Comparison of ENCODE assay signal across 6 cellular contexts in the genomic region with DNA sequence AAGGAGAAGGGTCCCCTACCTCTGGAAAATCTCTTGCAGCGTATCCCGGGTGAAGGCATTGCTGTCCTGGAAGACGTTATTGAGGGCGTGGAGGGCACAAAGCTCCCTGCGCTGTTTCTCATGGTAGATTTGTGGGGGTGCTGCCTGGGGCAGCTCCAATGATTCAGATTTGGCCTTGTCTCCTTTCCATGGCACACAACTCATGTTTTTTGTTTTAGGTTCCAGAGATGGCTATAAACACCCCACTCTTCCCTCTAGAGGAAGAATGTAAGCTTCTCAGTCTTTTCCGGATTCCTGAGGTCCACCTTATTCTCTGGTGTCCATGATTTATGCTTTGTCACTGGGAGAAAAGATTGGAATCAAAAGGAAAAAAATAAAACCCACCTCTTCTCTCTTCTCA. TPM values are rescaled to one million over a fixed set of nuclear protein-coding genes. Genes with fewer than 3 reads are reported as not detected.
DNase-seq lines count a peak whose midpoint lies in the region; ATAC-seq, FAIRE-seq and TF ChIP-seq lines count a peak whose summit lies in the region.

No MANE protein-coding gene starts in this region.

- no peak overlapping the region for H2AFZ ChIP-seq in HepG2 (ENCODE audit: low read length)

- peaks cover 42% of the 10 kb centered on the region for H3K79me2 ChIP-seq in HepG2 (ENCODE audit: insufficient read depth, low read length)

- ATAC-seq in WTC11 = no peak
- no peak for ATAC-seq in HepG2
- no peak for ATAC-seq in GM21619 (IDR thresholded peaks at IDR 0.05; ENCODE audit: unreplicated experiment)

- no peak for TF ChIP-seq RAD21 in HepG2 (CRISPR knock-in tag; IDR thresholded peaks at IDR 0.05)

- CTCF ChIA-PET in WTC11 (lab: Charles Lee) (interaction anchor here (0.5 to 1.5 kb wide), 5 partner anchors 18 to 170 kb away, joined by 3 to 7 read pairs (median 3); a partner anchor contains a TSS), HepG2 (lab: Yijun Ruan, JAX; ENCODE audit: low intra/inter-chr PET ratio, low total read pairs) (no interaction called here)

- H3K4me1 ChIP-seq in HepG2 (ENCODE audit: insufficient read depth, low read length) = peaks cover 72% of the 10 kb centered on the region

- H3K36me3 Mint-ChIP-seq in WTC11 = peaks cover 10% of the 10 kb centered on the region

- H3K27me3 Mint-ChIP-seq in WTC11 (ENCODE audit: low read depth) = no peaks in the 10 kb centered on the region; the same call in 1 of the 2 replicates

- no peak; a peak in 1 of 4 replicates for TF ChIP-seq POLR2A in HepG2 (IDR thresholded peaks at IDR 0.05; ENCODE audit: insufficient read depth in 1 of 2, low read depth in 2 of 2, low read length in 2 of 2)

- no peak for FAIRE-seq in HepG2 (lab: Jason Lieb, UNC)

- H3K9me3 ChIP-seq in HepG2 (ENCODE audit: low read length) = no peaks in the 10 kb centered on the region

- peak overlapping the region; percentile 95 for H3K9ac ChIP-seq in HepG2 (ENCODE audit: insufficient read depth, low read depth, low read length)

- H3K36me3 ChIP-seq in HepG2 (replicated peaks in 1 of 2; ENCODE audit: control insufficient read depth in 1 of 2, insufficient read depth in 2 of 2, low read length in 2 of 2) = no peaks in the 10 kb centered on the region

- H3K27ac ChIP-seq in HepG2 (ENCODE audit: extremely low read length, insufficient read depth, low read length) = peak overlapping the region; percentile 84

- H3K4me2 ChIP-seq in HepG2 (ENCODE audit: low read depth, low read length) = peak overlapping the region; percentile 76

- intact Hi-C loops in HepG2 (cut with micrococcal nuclease; ENCODE audit: unreplicated experiment) = no loop called here

- no peak for TF ChIP-seq CTCF in WTC11 (IDR thresholded peaks at IDR 0.05)
- TF ChIP-seq CTCF in HepG2 (CRISPR knock-in tag; IDR thresholded peaks at IDR 0.05) = no peak

- POLR2A ChIA-PET in WTC11 (lab: Charles Lee) (interaction anchor here (1.2 kb wide), 1 partner anchor 18 kb away, joined by 9 read pairs; a partner anchor contains a TSS), HepG2 (lab: Yijun Ruan, JAX) (interaction anchor here (1.5 to 9.9 kb wide), 2 partner anchors 8 to 17 kb away, joined by 5 to 102 read pairs; a partner anchor contains a TSS)

- H4K20me1 ChIP-seq in HepG2 (ENCODE audit: insufficient read depth, low read length) = peaks cover 5% of the 10 kb centered on the region; the same call in 1 of the 2 replicates

- in situ Hi-C loops in HepG2 (cut with HindIII; ENCODE audit: extremely low pct_ligation_motif_present, low pct_unique_long_range_greater_than_20kb) = no loop called here

- peak overlapping the region; percentile 42 for H3K27ac Mint-ChIP-seq in WTC11

- H3K9me3 Mint-ChIP-seq in WTC11 = no peaks in the 10 kb centered on the region

- no peak for TF ChIP-seq EP300 in HepG2 (IDR thresholded peaks at IDR 0.05; ENCODE audit: low read depth in 2 of 2, low read length in 2 of 2)
- no peak for TF ChIP-seq EP300 in HepG2 (CRISPR knock-in tag; IDR thresholded peaks at IDR 0.05; ENCODE audit: borderline replicate concordance)

- peak overlapping the region; percentile 77 to 98 (median 91) for H3K4me3 ChIP-seq in HepG2 (replicated peaks in 1 of 3; ENCODE audit: insufficient read depth in 1 of 3, low read depth in 2 of 3, low read length in 3 of 3)

- no peaks in the 10 kb centered on the region; a peak in 1 of 5 replicates for H3K27me3 ChIP-seq in HepG2 (ENCODE audit: control insufficient read depth in 1 of 2, insufficient read depth in 2 of 2, low read length in 2 of 2)

- peak overlapping the region; percentile 96 for H3K4me3 Mint-ChIP-seq in WTC11

- 13% methylated on average over 6 of the region's 6 CpGs for WGBS in HepG2 (ENCODE audit: low lambda C conversion rate)

- DNase-seq in EH (ENCODE audit: low read depth) = peak; percentile 64
- no peak for DNase-seq in WTC11 (ENCODE audit: low spot score)
- DNase-seq in HepG2 (ENCODE audit: low spot score) = peak; percentile 21
- no peak for DNase-seq in NCI-H226
- DNase-seq in NCI-H2081 treated with DMSO at 0.1 percent for 48 hours (lab: John Stamatoyannopoulos, UW) = no peak

- peaks cover 51% of the 10 kb centered on the region for H3K4me1 Mint-ChIP-seq in WTC11

- TSS peak; percentile 86 for BruUV-seq in HepG2 (replicated peaks; lab: Mats Ljungman, UMichigan)

RNA-seq across cellular contexts. Expression of a gene that starts 1.0 kb away (rescaled TPM):
- total RNA-seq in WTC11 (2021) = 22.2 to 26.2 TPM (median 24.5 TPM) in 3 replicates
- 30.6 and 31.7 TPM in 2 replicates for total RNA-seq in HepG2 (2016; rRNA removed; fragmentation: Illumina TruSeq; extraction: Trizol)
- 8.1 and 9.2 TPM in 2 replicates for total RNA-seq in HepG2 (2016; cell fraction: cytosol; rRNA removed; fragmentation: Illumina TruSeq; extraction: Trizol; ENCODE audit: low read depth)
- 26.6 and 29.1 TPM in 2 replicates for total RNA-seq in HepG2 (2016; cell fraction: insoluble cytoplasmic fraction; rRNA removed; fragmentation: Illumina TruSeq; extraction: Trizol)
- total RNA-seq in HepG2 (2016; cell fraction: membrane; rRNA removed; fragmentation: Illumina TruSeq; extraction: Trizol) = 33.4 and 36.1 TPM in 2 replicates
- 17.6 and 22.7 TPM in 2 replicates for total RNA-seq in HepG2 (2016; cell fraction: nucleus; rRNA removed; fragmentation: Illumina TruSeq; extraction: Trizol)
- 38.4 and 44.5 TPM in 2 replicates for polyA plus RNA-seq in HepG2 (2011; rRNA removed)
- 39.7 and 45.2 TPM in 2 replicates for polyA plus RNA-seq in HepG2 (2011; cell fraction: cytosol; rRNA removed)
- 36.9 and 44.6 TPM in 2 replicates for polyA plus RNA-seq in HepG2 (2011; cell fraction: nucleus; rRNA removed)
- 28.7 and 33.3 TPM in 2 replicates for polyA plus RNA-seq in HepG2 (2012)
- 7.4 and 8.3 TPM in 2 replicates for polyA plus RNA-seq in HepG2 (2016; cell fraction: cytosol; fragmentation: Illumina TruSeq; extraction: Trizol; ENCODE audit: low read depth)
- polyA plus RNA-seq in HepG2 (2016; cell fraction: insoluble cytoplasmic fraction; fragmentation: Illumina TruSeq; extraction: Trizol; ENCODE audit: low read depth) = 28.7 and 31.1 TPM in 2 replicates
- polyA plus RNA-seq in HepG2 (2016; cell fraction: membrane; fragmentation: Illumina TruSeq; extraction: Trizol; ENCODE audit: low read depth) = 21.8 and 25.8 TPM in 2 replicates
- 40.7 and 49.6 TPM in 2 replicates for polyA plus RNA-seq in HepG2 (2016; cell fraction: nucleus; fragmentation: Illumina TruSeq; extraction: Trizol; ENCODE audit: insufficient read depth, low read depth)
- 51.9 and 81.6 TPM in 2 replicates for polyA minus RNA-seq in HepG2 (2011; rRNA and poly(A)+ RNA removed; ENCODE audit: low replicate concordance)
- polyA minus RNA-seq in HepG2 (2011; cell fraction: cytosol; rRNA and poly(A)+ RNA removed) = 20.5 and 24.2 TPM in 2 replicates
- polyA minus RNA-seq in HepG2 (2011; cell fraction: nucleus; rRNA and poly(A)+ RNA removed) = 25.5 and 25.6 TPM in 2 replicates

RNA-seq across cellular contexts. Expression of a gene that starts 6.0 kb away (rescaled TPM):
- 98.9 to 108 TPM (median 101 TPM) in 3 replicates for total RNA-seq in WTC11 (2021)
- 22.3 and 24.6 TPM in 2 replicates for total RNA-seq in HepG2 (2016; rRNA removed; fragmentation: Illumina TruSeq; extraction: Trizol)
- 9.4 and 11.9 TPM in 2 replicates for total RNA-seq in HepG2 (2016; cell fraction: cytosol; rRNA removed; fragmentation: Illumina TruSeq; extraction: Trizol; ENCODE audit: low read depth)
- total RNA-seq in HepG2 (2016; cell fraction: insoluble cytoplasmic fraction; rRNA removed; fragmentation: Illumina TruSeq; extraction: Trizol) = 22.2 and 23.5 TPM in 2 replicates
- total RNA-seq in HepG2 (2016; cell fraction: membrane; rRNA removed; fragmentation: Illumina TruSeq; extraction: Trizol) = 10.5 and 13.9 TPM in 2 replicates
- 28.5 and 30.6 TPM in 2 replicates for total RNA-seq in HepG2 (2016; cell fraction: nucleus; rRNA removed; fragmentation: Illumina TruSeq; extraction: Trizol)
- polyA plus RNA-seq in HepG2 (2011; rRNA removed) = 27.0 and 34.6 TPM in 2 replicates
- 12.2 TPM in 2 replicates for polyA plus RNA-seq in HepG2 (2011; cell fraction: cytosol; rRNA removed)
- 95.6 and 97.7 TPM in 2 replicates for polyA plus RNA-seq in HepG2 (2011; cell fraction: nucleus; rRNA removed)
- 27.1 and 32.6 TPM in 2 replicates for polyA plus RNA-seq in HepG2 (2012)
- polyA plus RNA-seq in HepG2 (2016; cell fraction: cytosol; fragmentation: Illumina TruSeq; extraction: Trizol; ENCODE audit: low read depth) = 1.9 and 2.1 TPM in 2 replicates
- polyA plus RNA-seq in HepG2 (2016; cell fraction: insoluble cytoplasmic fraction; fragmentation: Illumina TruSeq; extraction: Trizol; ENCODE audit: low read depth) = 11.2 and 13.8 TPM in 2 replicates
- 4.8 and 5.6 TPM in 2 replicates for polyA plus RNA-seq in HepG2 (2016; cell fraction: membrane; fragmentation: Illumina TruSeq; extraction: Trizol; ENCODE audit: low read depth)
- polyA plus RNA-seq in HepG2 (2016; cell fraction: nucleus; fragmentation: Illumina TruSeq; extraction: Trizol; ENCODE audit: insufficient read depth, low read depth) = 23.2 and 23.4 TPM in 2 replicates
- 58.7 and 59.1 TPM in 2 replicates for polyA minus RNA-seq in HepG2 (2011; rRNA and poly(A)+ RNA removed; ENCODE audit: low replicate concordance)
- polyA minus RNA-seq in HepG2 (2011; cell fraction: cytosol; rRNA and poly(A)+ RNA removed) = 15.1 and 17.8 TPM in 2 replicates
- 81.0 and 88.9 TPM in 2 replicates for polyA minus RNA-seq in HepG2 (2011; cell fraction: nucleus; rRNA and poly(A)+ RNA removed)

RNA-seq across cellular contexts. Expression of a gene that starts 18.0 kb away (rescaled TPM):
- 131 to 146 TPM (median 135 TPM) in 3 replicates for total RNA-seq in WTC11 (2021)
- 118 and 143 TPM in 2 replicates for total RNA-seq in HepG2 (2016; rRNA removed; fragmentation: Illumina TruSeq; extraction: Trizol)
- total RNA-seq in HepG2 (2016; cell fraction: cytosol; rRNA removed; fragmentation: Illumina TruSeq; extraction: Trizol; ENCODE audit: low read depth) = 46.5 and 54.3 TPM in 2 replicates
- total RNA-seq in HepG2 (2016; cell fraction: insoluble cytoplasmic fraction; rRNA removed; fragmentation: Illumina TruSeq; extraction: Trizol) = 112 and 138 TPM in 2 replicates
- 120 and 127 TPM in 2 replicates for total RNA-seq in HepG2 (2016; cell fraction: membrane; rRNA removed; fragmentation: Illumina TruSeq; extraction: Trizol)
- 42.3 and 47.4 TPM in 2 replicates for total RNA-seq in HepG2 (2016; cell fraction: nucleus; rRNA removed; fragmentation: Illumina TruSeq; extraction: Trizol)
- polyA plus RNA-seq in HepG2 (2011; rRNA removed) = 37.3 and 46.9 TPM in 2 replicates
- polyA plus RNA-seq in HepG2 (2011; cell fraction: cytosol; rRNA removed) = 27.5 and 46.2 TPM in 2 replicates
- polyA plus RNA-seq in HepG2 (2011; cell fraction: nucleus; rRNA removed) = 8.9 and 10.9 TPM in 2 replicates
- polyA plus RNA-seq in HepG2 (2012) = 46.1 and 62.9 TPM in 2 replicates
- 63.6 and 70.9 TPM in 2 replicates for polyA plus RNA-seq in HepG2 (2016; cell fraction: cytosol; fragmentation: Illumina TruSeq; extraction: Trizol; ENCODE audit: low read depth)
- 161 and 162 TPM in 2 replicates for polyA plus RNA-seq in HepG2 (2016; cell fraction: insoluble cytoplasmic fraction; fragmentation: Illumina TruSeq; extraction: Trizol; ENCODE audit: low read depth)
- polyA plus RNA-seq in HepG2 (2016; cell fraction: membrane; fragmentation: Illumina TruSeq; extraction: Trizol; ENCODE audit: low read depth) = 126 and 148 TPM in 2 replicates
- 85.7 and 87.7 TPM in 2 replicates for polyA plus RNA-seq in HepG2 (2016; cell fraction: nucleus; fragmentation: Illumina TruSeq; extraction: Trizol; ENCODE audit: insufficient read depth, low read depth)
- 34.4 and 37.5 TPM in 2 replicates for polyA minus RNA-seq in HepG2 (2011; rRNA and poly(A)+ RNA removed; ENCODE audit: low replicate concordance)
- 28.1 and 28.5 TPM in 2 replicates for polyA minus RNA-seq in HepG2 (2011; cell fraction: cytosol; rRNA and poly(A)+ RNA removed)
- 11.8 and 15.4 TPM in 2 replicates for polyA minus RNA-seq in HepG2 (2011; cell fraction: nucleus; rRNA and poly(A)+ RNA removed)

RNA-seq across cellular contexts. Expression of a gene that starts 43.3 kb away (rescaled TPM):
- total RNA-seq in WTC11 (2021) = 26.5 to 28.3 TPM (median 28.1 TPM) in 3 replicates
- 19.7 and 28.8 TPM in 2 replicates for total RNA-seq in HepG2 (2016; rRNA removed; fragmentation: Illumina TruSeq; extraction: Trizol)
- 12.4 and 14.6 TPM in 2 replicates for total RNA-seq in HepG2 (2016; cell fraction: cytosol; rRNA removed; fragmentation: Illumina TruSeq; extraction: Trizol; ENCODE audit: low read depth)
- total RNA-seq in HepG2 (2016; cell fraction: insoluble cytoplasmic fraction; rRNA removed; fragmentation: Illumina TruSeq; extraction: Trizol) = 24.0 and 29.9 TPM in 2 replicates
- total RNA-seq in HepG2 (2016; cell fraction: membrane; rRNA removed; fragmentation: Illumina TruSeq; extraction: Trizol) = 25.8 and 26.9 TPM in 2 replicates
- 10.3 and 13.5 TPM in 2 replicates for total RNA-seq in HepG2 (2016; cell fraction: nucleus; rRNA removed; fragmentation: Illumina TruSeq; extraction: Trizol)
- polyA plus RNA-seq in HepG2 (2011; rRNA removed) = 18.1 and 20.3 TPM in 2 replicates
- polyA plus RNA-seq in HepG2 (2011; cell fraction: cytosol; rRNA removed) = 20.1 and 21.1 TPM in 2 replicates
- 10.3 and 10.6 TPM in 2 replicates for polyA plus RNA-seq in HepG2 (2011; cell fraction: nucleus; rRNA removed)
- 11.6 and 15.0 TPM in 2 replicates for polyA plus RNA-seq in HepG2 (2012)
- polyA plus RNA-seq in HepG2 (2016; cell fraction: cytosol; fragmentation: Illumina TruSeq; extraction: Trizol; ENCODE audit: low read depth) = 18.2 and 24.7 TPM in 2 replicates
- polyA plus RNA-seq in HepG2 (2016; cell fraction: insoluble cytoplasmic fraction; fragmentation: Illumina TruSeq; extraction: Trizol; ENCODE audit: low read depth) = 43.2 and 46.0 TPM in 2 replicates
- polyA plus RNA-seq in HepG2 (2016; cell fraction: membrane; fragmentation: Illumina TruSeq; extraction: Trizol; ENCODE audit: low read depth) = 26.2 and 31.2 TPM in 2 replicates
- 33.6 and 34.6 TPM in 2 replicates for polyA plus RNA-seq in HepG2 (2016; cell fraction: nucleus; fragmentation: Illumina TruSeq; extraction: Trizol; ENCODE audit: insufficient read depth, low read depth)
- 11.2 and 14.1 TPM in 2 replicates for polyA minus RNA-seq in HepG2 (2011; rRNA and poly(A)+ RNA removed; ENCODE audit: low replicate concordance)
- 4.4 and 4.7 TPM in 2 replicates for polyA minus RNA-seq in HepG2 (2011; cell fraction: cytosol; rRNA and poly(A)+ RNA removed)
- polyA minus RNA-seq in HepG2 (2011; cell fraction: nucleus; rRNA and poly(A)+ RNA removed) = 7.9 and 10.8 TPM in 2 replicates

RNA-seq across cellular contexts. Expression of a gene that starts 43.6 kb away (rescaled TPM):
- total RNA-seq in WTC11 (2021) = 3.8 to 6.3 TPM (median 6.0 TPM) in 3 replicates
- total RNA-seq in HepG2 (2016; rRNA removed; fragmentation: Illumina TruSeq; extraction: Trizol) = 0.53 and 1.5 TPM in 2 replicates
- 0.26 and 0.51 TPM in 2 replicates for total RNA-seq in HepG2 (2016; cell fraction: cytosol; rRNA removed; fragmentation: Illumina TruSeq; extraction: Trizol; ENCODE audit: low read depth)
- 0.21 and 1.3 TPM in 2 replicates for total RNA-seq in HepG2 (2016; cell fraction: insoluble cytoplasmic fraction; rRNA removed; fragmentation: Illumina TruSeq; extraction: Trizol)
- 0.46 and 0.48 TPM in 2 replicates for total RNA-seq in HepG2 (2016; cell fraction: membrane; rRNA removed; fragmentation: Illumina TruSeq; extraction: Trizol)
- total RNA-seq in HepG2 (2016; cell fraction: nucleus; rRNA removed; fragmentation: Illumina TruSeq; extraction: Trizol) = 3.8 and 4.2 TPM in 2 replicates
- 0.89 and 1.0 TPM in 2 replicates for polyA plus RNA-seq in HepG2 (2011; rRNA removed)
- 0.09 TPM in 2 replicates for polyA plus RNA-seq in HepG2 (2011; cell fraction: cytosol; rRNA removed)
- polyA plus RNA-seq in HepG2 (2011; cell fraction: nucleus; rRNA removed) = 1.9 and 2.6 TPM in 2 replicates
- 0.39 and 0.43 TPM in 2 replicates for polyA plus RNA-seq in HepG2 (2012)
- 0.03 and 0.08 TPM in 2 replicates for polyA plus RNA-seq in HepG2 (2016; cell fraction: cytosol; fragmentation: Illumina TruSeq; extraction: Trizol; ENCODE audit: low read depth)
- polyA plus RNA-seq in HepG2 (2016; cell fraction: insoluble cytoplasmic fraction; fragmentation: Illumina TruSeq; extraction: Trizol; ENCODE audit: low read depth) = 0.20 and 0.47 TPM in 2 replicates
- 0.14 and 0.17 TPM in 2 replicates for polyA plus RNA-seq in HepG2 (2016; cell fraction: membrane; fragmentation: Illumina TruSeq; extraction: Trizol; ENCODE audit: low read depth)
- 3.4 and 3.5 TPM in 2 replicates for polyA plus RNA-seq in HepG2 (2016; cell fraction: nucleus; fragmentation: Illumina TruSeq; extraction: Trizol; ENCODE audit: insufficient read depth, low read depth)
- 0.76 and 5.9 TPM in 2 replicates for polyA minus RNA-seq in HepG2 (2011; rRNA and poly(A)+ RNA removed; ENCODE audit: low replicate concordance)
- 0.18 and 0.40 TPM in 2 replicates for polyA minus RNA-seq in HepG2 (2011; cell fraction: cytosol; rRNA and poly(A)+ RNA removed)
- polyA minus RNA-seq in HepG2 (2011; cell fraction: nucleus; rRNA and poly(A)+ RNA removed) = 3.1 and 3.7 TPM in 2 replicates

Comparison
In these comparisons a context has a peak if more than half of its experiments do, and no peak if none do; other contexts are left out.
1. DNase-seq: peak in EH (single experiment) and HepG2 (single experiment); none in WTC11 (single experiment), NCI-H226 (single experiment) and NCI-H2081 treated with DMSO at 0.1 percent for 48 hours (single experiment).